Comparison of ENCODE assay signal across 8 cellular contexts in genomic region chr19:2096543-2097329, GRCh38. TPM values are rescaled to one million over a fixed set of nuclear protein-coding genes. Genes with fewer than 3 reads are reported as not detected.
DNase-seq lines count a peak whose midpoint lies in the region; ATAC-seq and TF ChIP-seq lines count a peak whose summit lies in the region.

IZUMO4 (plus strand) TSS chr19:2096915; CDS start chr19:2096946, 31 bp downstream.

- no peak for TF ChIP-seq EP300 in transverse colon (IDR thresholded peaks at IDR 0.05; ENCODE audit: low read depth)

- TF ChIP-seq POLR2A in transverse colon (IDR thresholded peaks at IDR 0.05) = peak; percentile 16

- TF ChIP-seq CTCF in GM12874 (IDR thresholded peaks at IDR 0.05; ENCODE audit: insufficient read depth, low read depth, low read length) = peak; percentile 61
- peak; percentile 37 for TF ChIP-seq CTCF in SU-DHL-6 (IDR thresholded peaks at IDR 0.05; ENCODE audit: insufficient read depth, low read length, poor library complexity, severe bottlenecking)
- TF ChIP-seq CTCF in parathyroid adenoma (IDR thresholded peaks at IDR 0.05) = peak; percentile 52
- peak in 4 of 5 experiments; percentile 34 to 57 (median 43) for TF ChIP-seq CTCF in transverse colon (IDR thresholded peaks at IDR 0.05)

- ATAC-seq in HG02763 (IDR thresholded peaks at IDR 0.05; ENCODE audit: unreplicated experiment) = peak; percentile 63
- ATAC-seq in activated naive CD8-positive, alpha-beta T cell treated with anti-CD3 and anti-CD28 coated beads, Interleukin-2, amount 50 U/mL, for 24 hours = peak; percentile 86

- peak within 1 kb of the TSS; percentile 90 for H3K27ac Mint-ChIP-seq in activated naive CD8-positive, alpha-beta T cell treated with anti-CD3 and anti-CD28 coated beads, Interleukin-2, amount 50 U/mL, for 24 hours

- H2AFZ ChIP-seq in SU-DHL-6 (ENCODE audit: low read depth, low read length, severe bottlenecking) (no peak within 1 kb of the TSS), parathyroid adenoma (peak within 1 kb of the TSS; percentile 87)

- H3K27me3 Mint-ChIP-seq in activated naive CD8-positive, alpha-beta T cell treated with anti-CD3 and anti-CD28 coated beads, Interleukin-2, amount 50 U/mL, for 24 hours = no peaks in the 10 kb centered on the region

- H3K4me1 Mint-ChIP-seq in activated naive CD8-positive, alpha-beta T cell treated with anti-CD3 and anti-CD28 coated beads, Interleukin-2, amount 50 U/mL, for 24 hours = peaks cover 49% of the 10 kb centered on the region

- H3K27ac ChIP-seq in SU-DHL-6 (ENCODE audit: low read depth, low read length) (peak within 1 kb of the TSS; percentile 98), parathyroid adenoma (peak within 1 kb of the TSS; percentile 85), transverse colon (peak within 1 kb of the TSS; percentile 94 to 99 (median 98))

- no peaks in the 10 kb centered on the region for H3K9me3 ChIP-seq in SU-DHL-6 (ENCODE audit: insufficient read depth, low read length)
- H3K9me3 ChIP-seq in parathyroid adenoma (ENCODE audit: control insufficient read depth, low read length) = no peaks in the 10 kb centered on the region
- no peaks in the 10 kb centered on the region for H3K9me3 ChIP-seq in transverse colon

- H3K4me3 Mint-ChIP-seq in activated naive CD8-positive, alpha-beta T cell treated with anti-CD3 and anti-CD28 coated beads, Interleukin-2, amount 50 U/mL, for 24 hours = peak within 1 kb of the TSS; percentile 97

- no peaks in the 10 kb centered on the region for H3K9me3 Mint-ChIP-seq in activated naive CD8-positive, alpha-beta T cell treated with anti-CD3 and anti-CD28 coated beads, Interleukin-2, amount 50 U/mL, for 24 hours

- H3K4me1 ChIP-seq in parathyroid adenoma (no peaks in the 10 kb centered on the region), transverse colon (peaks cover 6 to 47% (median 40%) of the 10 kb centered on the region in 4 donors)

- H3K4me2 ChIP-seq in SU-DHL-6 (ENCODE audit: low read depth, low read length, poor library complexity, severe bottlenecking) (peak within 1 kb of the TSS; percentile 80), parathyroid adenoma (ENCODE audit: low read length) (peak within 1 kb of the TSS; percentile 81)

- peaks cover 41% of the 10 kb centered on the region for H3K79me2 ChIP-seq in SU-DHL-6 (ENCODE audit: insufficient read depth, low read length)
- peaks cover 11% of the 10 kb centered on the region for H3K79me2 ChIP-seq in parathyroid adenoma

- intact Hi-C loops in cardiac septum (cut with DNase I) = loop anchor here (2.0 kb wide), 1 partner anchor 54 kb away; the partner anchor contains the start of gene AP3D1
- intact Hi-C loops in transverse colon (cut with DNase I; ENCODE audit: low total_unique reads) = no loop called here

- DNase-seq in NCI-H128 (lab: John Stamatoyannopoulos, UW; ENCODE audit: unreplicated experiment) (peak; percentile 97), cardiac septum (ENCODE audit: low spot score) (peak; percentile 100), transverse colon (peak; percentile 100)
- DNase-seq in activated naive CD8-positive, alpha-beta T cell treated with anti-CD3 and anti-CD28 coated beads, Interleukin-2, amount 50 U/mL, for 24 hours = peak; percentile 100

- no peaks in the 10 kb centered on the region for H4K20me1 ChIP-seq in SU-DHL-6 (ENCODE audit: low read depth, low read length)

- H3K36me3 ChIP-seq in SU-DHL-6 (ENCODE audit: low read length) (no peaks in the 10 kb centered on the region), parathyroid adenoma (ENCODE audit: control insufficient read depth, insufficient read depth, low read length) (no peaks in the 10 kb centered on the region), transverse colon (peaks cover 0 to 13% (median 3%) of the 10 kb centered on the region in 4 donors)

- WGBS in transverse colon (ENCODE audit: low coverage in 1 of 2), 2 donors = 0% methylated on average over 31 of the region's 71 CpGs; no CpG with 5 or more reads in 1 of the 2 donors

- no peaks in the 10 kb centered on the region for H3K9me2 ChIP-seq in SU-DHL-6 (replicated peaks; ENCODE audit: insufficient read depth, low read length)

- peaks cover 21% of the 10 kb centered on the region for H3F3A ChIP-seq in SU-DHL-6 (ENCODE audit: insufficient read depth)

- in situ Hi-C loops in transverse colon (cut with MboI; ENCODE audit: low pct_ligation_motif_present in 1 of 4, low pct_unique_long_range_greater_than_20kb in 1 of 4, low sequenced_read_pairs in 3 of 4) = no loop called here

- H3K4me3 ChIP-seq in SU-DHL-6 (ENCODE audit: insufficient read depth, low read length, poor library complexity, severe bottlenecking) = peak within 1 kb of the TSS; percentile 73
- peak within 1 kb of the TSS; percentile 91 for H3K4me3 ChIP-seq in parathyroid adenoma (ENCODE audit: low read depth, low read length)
- peak within 1 kb of the TSS; percentile 66 to 73 (median 70) for H3K4me3 ChIP-seq in transverse colon

- peaks cover 23% of the 10 kb centered on the region for H3K36me3 Mint-ChIP-seq in activated naive CD8-positive, alpha-beta T cell treated with anti-CD3 and anti-CD28 coated beads, Interleukin-2, amount 50 U/mL, for 24 hours (ENCODE audit: low read depth)

- H3K9ac ChIP-seq in SU-DHL-6 (ENCODE audit: low read length) = peak within 1 kb of the TSS; percentile 78
- H3K9ac ChIP-seq in parathyroid adenoma = peak within 1 kb of the TSS; percentile 17

- no peaks in the 10 kb centered on the region for H3K27me3 ChIP-seq in SU-DHL-6 (ENCODE audit: low read length)
- no peaks in the 10 kb centered on the region for H3K27me3 ChIP-seq in parathyroid adenoma (ENCODE audit: control insufficient read depth, insufficient read depth, low read length)
- no peaks in the 10 kb centered on the region for H3K27me3 ChIP-seq in transverse colon

RNA-seq across cellular contexts. Expression of gene IZUMO4, which starts in this region (rescaled TPM):
- 4.3 TPM for total RNA-seq in cardiac septum
- total RNA-seq in transverse colon = 1 to 10 TPM in 2 of 4 donors, not detected in 2; 2.3 to 5.4 TPM

Comparison
In these comparisons a context has a peak if more than half of its experiments do, and no peak if none do; other contexts are left out.
1. Peak in every context shown above with its lines: DNase-seq, ATAC-seq, H3K4me3 ChIP-seq and H3K27ac ChIP-seq.